1 cellular context compared by ENCODE assay signal in the genomic region with DNA sequence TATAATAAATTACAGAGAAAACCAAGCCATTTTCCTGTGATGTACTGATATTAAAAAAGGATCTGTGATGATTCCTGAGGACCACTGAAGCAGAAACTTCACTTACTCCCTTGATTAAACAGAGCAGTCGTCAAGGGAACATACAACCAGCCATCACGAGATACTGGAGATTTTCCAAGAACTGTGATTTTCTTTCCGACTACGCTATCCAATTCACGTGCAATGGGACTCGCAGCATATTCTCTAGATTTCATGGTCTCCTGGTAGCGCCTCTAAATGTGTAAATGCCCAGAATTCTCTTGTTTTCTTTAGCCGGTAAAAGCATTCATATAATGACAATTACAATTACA.
TF ChIP-seq lines count a peak whose summit lies in the region.

No MANE protein-coding gene starts in this region.

TF ChIP-seq in SK-N-SH treated with all-trans-retinoic acid at 6 μM for 48 hours, 23 proteins besides CTCF, POLR2A, EP300 and RAD21 (continued from another document):
- TF ChIP-seq, protein P1, sequence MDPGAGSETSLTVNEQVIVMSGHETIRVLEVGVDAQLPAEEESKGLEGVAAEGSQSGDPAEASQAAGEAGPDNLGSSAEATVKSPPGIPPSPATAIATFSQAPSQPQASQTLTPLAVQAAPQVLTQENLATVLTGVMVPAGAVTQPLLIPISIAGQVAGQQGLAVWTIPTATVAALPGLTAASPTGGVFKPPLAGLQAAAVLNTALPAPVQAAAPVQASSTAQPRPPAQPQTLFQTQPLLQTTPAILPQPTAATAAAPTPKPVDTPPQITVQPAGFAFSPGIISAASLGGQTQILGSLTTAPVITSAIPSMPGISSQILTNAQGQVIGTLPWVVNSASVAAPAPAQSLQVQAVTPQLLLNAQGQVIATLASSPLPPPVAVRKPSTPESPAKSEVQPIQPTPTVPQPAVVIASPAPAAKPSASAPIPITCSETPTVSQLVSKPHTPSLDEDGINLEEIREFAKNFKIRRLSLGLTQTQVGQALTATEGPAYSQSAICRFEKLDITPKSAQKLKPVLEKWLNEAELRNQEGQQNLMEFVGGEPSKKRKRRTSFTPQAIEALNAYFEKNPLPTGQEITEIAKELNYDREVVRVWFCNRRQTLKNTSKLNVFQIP (CRISPR knock-in tag; IDR thresholded peaks at IDR 0.05; ENCODE audit: borderline replicate concordance, low read depth), result no peak
- TF ChIP-seq ZC3H10 (CRISPR knock-in tag; IDR thresholded peaks at IDR 0.05) (no peak), TCF4 (CRISPR knock-in tag; IDR thresholded peaks at IDR 0.05; ENCODE audit: borderline replicate concordance) (no peak), ZFP3 (CRISPR knock-in tag; IDR thresholded peaks at IDR 0.05) (no peak), BACH2 (CRISPR knock-in tag; IDR thresholded peaks at IDR 0.05; ENCODE audit: borderline replicate concordance) (no peak), ZNF8 (CRISPR knock-in tag; IDR thresholded peaks at IDR 0.05) (no peak)
TF ChIP-seq in SK-N-SH treated with all-trans-retinoic acid at 6 μM for 48 hours: peak in this region for 0.
